16 cellular contexts compared by ENCODE assay signal in the genomic region with DNA sequence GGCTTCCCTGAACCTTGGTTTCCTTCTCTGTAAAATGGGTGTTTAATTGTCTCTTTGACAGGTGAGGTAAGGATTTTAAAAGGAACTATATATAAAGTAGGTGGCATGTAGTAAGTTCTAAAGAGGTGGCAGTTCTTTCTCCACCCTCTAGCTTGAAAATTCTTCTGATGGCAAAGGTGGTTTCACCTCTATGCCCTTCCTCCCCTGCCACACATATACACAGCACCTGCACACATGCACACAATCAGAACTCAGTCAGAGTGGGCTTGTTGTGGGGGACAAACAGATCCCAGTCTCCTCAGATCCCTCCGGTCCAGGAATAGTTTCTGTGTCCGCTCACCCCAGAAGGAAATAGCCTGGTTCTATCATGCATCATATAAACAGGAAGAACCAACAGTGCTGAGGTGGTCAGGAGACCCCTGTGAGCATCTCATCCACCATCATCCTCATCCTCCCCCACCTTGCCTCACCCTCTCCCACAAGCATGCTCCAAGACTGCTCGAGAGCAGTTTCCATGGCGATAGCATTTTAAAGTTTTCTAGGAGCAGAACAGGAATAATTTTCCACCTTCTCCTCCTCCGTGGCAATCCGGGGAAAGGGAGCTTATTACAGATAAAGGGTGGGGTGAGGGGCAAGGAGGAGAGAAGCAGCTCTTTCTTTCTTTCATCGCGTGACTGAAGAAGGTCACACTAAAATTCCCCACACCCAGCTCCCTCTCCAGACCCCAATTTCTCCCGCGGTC.
DNase-seq lines count a peak whose midpoint lies in the region; TF ChIP-seq lines count a peak whose summit lies in the region.
"Had no signal": no experiment of that assay in that cellular context is flagged by ENCODE, and none has a peak within 500 bp of the region (broad histone marks: within the 10 kb centered on the region; RNA-seq: fewer than 3 reads in every experiment).

No MANE protein-coding gene starts in this region.

- H3F3A ChIP-seq in neural cell (ENCODE audit: insufficient read depth, low read length, poor library complexity, severe bottlenecking) = no peaks in the 10 kb centered on the region

- no peaks in the 10 kb centered on the region for H3K79me2 ChIP-seq in neural cell (replicated peaks; ENCODE audit: insufficient read depth, low read length)

- peak overlapping the region; percentile 52 for H3K9ac ChIP-seq in neural cell (ENCODE audit: low read length)

- no peaks in the 10 kb centered on the region for H3K9me3 ChIP-seq in neural cell (ENCODE audit: low read length)
- H3K9me3 ChIP-seq: BE2C had no signal

- no peaks in the 10 kb centered on the region for H3K27me3 ChIP-seq in neural cell (ENCODE audit: insufficient read depth, low read depth, low read length)
- H3K27me3 ChIP-seq: BE2C had no signal

- H3K9me3 Mint-ChIP-seq in brain = peaks cover 0 to 7% (median 0%) of the 10 kb centered on the region in 5 experiments
- H3K9me3 Mint-ChIP-seq: H9 had no signal

- peak overlapping the region; percentile 40 for H3K4me3 ChIP-seq in neural cell (ENCODE audit: low read length)

- H2AFZ ChIP-seq in neural cell (ENCODE audit: low read depth, low read length) = no peak overlapping the region

- H3K4me1 Mint-ChIP-seq in brain = peaks cover 22% of the 10 kb centered on the region
- H3K4me1 Mint-ChIP-seq: CD4-positive, alpha-beta memory T cell; H9 had no signal

- H3K4me2 ChIP-seq in neural cell (ENCODE audit: low read length) = peak overlapping the region; percentile 22

- peak; percentile 57 for TF ChIP-seq EP300 in neural cell (conservative IDR thresholded peaks at IDR 0.05; ENCODE audit: poor library complexity, severe bottlenecking)

- H3K36me3 ChIP-seq in neural cell (ENCODE audit: insufficient read depth, low read length) = no peaks in the 10 kb centered on the region
- H3K36me3 ChIP-seq: BE2C had no signal

- TF ChIP-seq CTCF in brain (conservative IDR thresholded peaks at IDR 0.05) (no peak), neural cell (IDR thresholded peaks at IDR 0.05; ENCODE audit: poor library complexity, severe bottlenecking) (no peak)

- peaks cover 13% of the 10 kb centered on the region for H3K27me3 Mint-ChIP-seq in brain

- DNase-seq in NCI-H2227 (lab: John Stamatoyannopoulos, UW; ENCODE audit: unreplicated experiment) (peak; percentile 34), KG1 (lab: John Stamatoyannopoulos, UW) (no peak), glomerular visceral epithelial cell (ENCODE audit: extremely low spot score) (no peak)
- no peak for DNase-seq in activated effector memory CD4-positive, alpha-beta T cell treated with Interleukin-2 at 50 U/mL for 16 hours
- DNase-seq: BE2C; CD4-positive, alpha-beta memory T cell; COR-L47; DMS153; DMS79 treated with DMSO at 0.1 percent for 48 hours; EL; GOT3; H9 had no signal

- peak overlapping the region in 4 of 5 experiments; percentile 70 to 97 (median 85) for H3K27ac Mint-ChIP-seq in brain
- H3K27ac Mint-ChIP-seq: CD4-positive, alpha-beta memory T cell; H9 had no signal

- H4K20me1 ChIP-seq in neural cell (ENCODE audit: insufficient read depth) = no peaks in the 10 kb centered on the region

- H3K27ac ChIP-seq in neural cell (ENCODE audit: low read length) (peak overlapping the region; percentile 86), temporal lobe (ENCODE audit: low read depth, low read length) (peak overlapping the region; percentile 70)
- H3K27ac ChIP-seq: C4-2B had no signal

- H3K9me2 ChIP-seq in neural cell (ENCODE audit: insufficient read depth, low read length) = no peaks in the 10 kb centered on the region

- no peaks in the 10 kb centered on the region for H3K36me3 Mint-ChIP-seq in brain
- H3K36me3 Mint-ChIP-seq: CD4-positive, alpha-beta memory T cell had no signal

- H3K4me3 Mint-ChIP-seq in brain = peak overlapping the region in 3 of 5 experiments; percentile 7 to 46 (median 10)
- H3K4me3 Mint-ChIP-seq: CD4-positive, alpha-beta memory T cell; H9 had no signal

- peak; percentile 60 for TF ChIP-seq RAD21 in neural cell (conservative IDR thresholded peaks at IDR 0.05)

TF ChIP-seq in neural cell, 6 proteins besides CTCF, POLR2A, EP300 and RAD21:
- TF ChIP-seq MXI1 (conservative IDR thresholded peaks at IDR 0.05; ENCODE audit: poor library complexity, severe bottlenecking) (peak; percentile 44), POLR2AphosphoS5 (IDR thresholded peaks at IDR 0.05) (peak; percentile 48), EZH2 (IDR thresholded peaks at IDR 0.05; ENCODE audit: borderline replicate concordance, insufficient read depth, low read length, poor library complexity, severe bottlenecking) (no peak), TAF1 (IDR thresholded peaks at IDR 0.05; ENCODE audit: low read depth) (peak; percentile 35), SMC3 (conservative IDR thresholded peaks at IDR 0.05; ENCODE audit: poor library complexity) (peak; percentile 51)
- TF ChIP-seq, protein P1, sequence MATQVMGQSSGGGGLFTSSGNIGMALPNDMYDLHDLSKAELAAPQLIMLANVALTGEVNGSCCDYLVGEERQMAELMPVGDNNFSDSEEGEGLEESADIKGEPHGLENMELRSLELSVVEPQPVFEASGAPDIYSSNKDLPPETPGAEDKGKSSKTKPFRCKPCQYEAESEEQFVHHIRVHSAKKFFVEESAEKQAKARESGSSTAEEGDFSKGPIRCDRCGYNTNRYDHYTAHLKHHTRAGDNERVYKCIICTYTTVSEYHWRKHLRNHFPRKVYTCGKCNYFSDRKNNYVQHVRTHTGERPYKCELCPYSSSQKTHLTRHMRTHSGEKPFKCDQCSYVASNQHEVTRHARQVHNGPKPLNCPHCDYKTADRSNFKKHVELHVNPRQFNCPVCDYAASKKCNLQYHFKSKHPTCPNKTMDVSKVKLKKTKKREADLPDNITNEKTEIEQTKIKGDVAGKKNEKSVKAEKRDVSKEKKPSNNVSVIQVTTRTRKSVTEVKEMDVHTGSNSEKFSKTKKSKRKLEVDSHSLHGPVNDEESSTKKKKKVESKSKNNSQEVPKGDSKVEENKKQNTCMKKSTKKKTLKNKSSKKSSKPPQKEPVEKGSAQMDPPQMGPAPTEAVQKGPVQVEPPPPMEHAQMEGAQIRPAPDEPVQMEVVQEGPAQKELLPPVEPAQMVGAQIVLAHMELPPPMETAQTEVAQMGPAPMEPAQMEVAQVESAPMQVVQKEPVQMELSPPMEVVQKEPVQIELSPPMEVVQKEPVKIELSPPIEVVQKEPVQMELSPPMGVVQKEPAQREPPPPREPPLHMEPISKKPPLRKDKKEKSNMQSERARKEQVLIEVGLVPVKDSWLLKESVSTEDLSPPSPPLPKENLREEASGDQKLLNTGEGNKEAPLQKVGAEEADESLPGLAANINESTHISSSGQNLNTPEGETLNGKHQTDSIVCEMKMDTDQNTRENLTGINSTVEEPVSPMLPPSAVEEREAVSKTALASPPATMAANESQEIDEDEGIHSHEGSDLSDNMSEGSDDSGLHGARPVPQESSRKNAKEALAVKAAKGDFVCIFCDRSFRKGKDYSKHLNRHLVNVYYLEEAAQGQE (IDR thresholded peaks at IDR 0.05; ENCODE audit: borderline replicate concordance) = peak; percentile 98
